ENCODE assay signal across 8 cellular contexts in the genomic region with DNA sequence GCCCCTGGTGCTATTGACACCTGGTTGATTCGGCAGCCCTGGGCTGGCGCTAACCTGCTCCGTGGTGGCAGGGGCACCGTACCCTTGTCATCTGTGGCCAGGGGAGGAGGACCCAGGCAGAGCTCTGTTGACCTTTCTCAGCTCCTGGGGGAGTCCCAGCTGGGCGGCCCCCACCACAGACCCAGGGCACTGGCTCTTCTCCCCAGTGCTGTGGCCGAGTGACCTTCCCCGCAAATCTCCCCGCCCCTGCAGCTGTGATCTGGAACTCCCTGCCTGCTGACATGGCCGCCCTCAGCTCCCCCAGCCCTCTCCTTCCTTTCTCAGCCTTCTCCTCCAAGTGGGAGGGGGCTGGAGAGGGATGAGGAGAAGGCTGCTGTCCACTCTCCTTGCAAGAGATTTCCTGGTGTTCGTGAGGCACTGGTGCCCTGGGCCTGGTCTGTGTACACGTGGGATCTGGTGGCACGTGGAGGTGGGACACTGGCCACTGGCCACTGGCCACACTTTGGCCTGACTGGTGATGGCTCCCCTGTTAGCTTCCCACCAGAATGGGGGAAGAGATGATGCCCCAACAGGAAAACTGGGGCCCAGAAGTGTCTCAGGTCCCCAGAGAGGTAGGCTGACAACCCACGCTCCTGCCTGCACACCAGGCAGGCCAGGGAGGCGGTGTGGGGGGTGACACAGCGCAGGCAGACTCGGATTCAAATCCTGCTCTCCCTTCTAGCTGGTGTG. TPM values are rescaled to one million over a fixed set of nuclear protein-coding genes. Genes with fewer than 3 reads are reported as not detected.
DNase-seq lines count a peak whose midpoint lies in the region; ATAC-seq and TF ChIP-seq lines count a peak whose summit lies in the region.

No MANE protein-coding gene starts in this region.

- peak overlapping the region; percentile 99 for H3K27ac ChIP-seq in MM.1S (ENCODE audit: low read length)

- peaks cover 0 to 20% (median 3%) of the 10 kb centered on the region in 3 donors for H3K36me3 Mint-ChIP-seq in naive thymus-derived CD8-positive, alpha-beta T cell
- no peaks in the 10 kb centered on the region for H3K36me3 Mint-ChIP-seq in Caco-2 (ENCODE audit: insufficient read depth, unreplicated experiment)

- ATAC-seq in naive thymus-derived CD8-positive, alpha-beta T cell, result no peak
- no peak for ATAC-seq in HG03460 (IDR thresholded peaks at IDR 0.05; ENCODE audit: unreplicated experiment)
- ATAC-seq in HG03457 (IDR thresholded peaks at IDR 0.05; ENCODE audit: unreplicated experiment), result no peak

- H3K9me3 Mint-ChIP-seq in naive thymus-derived CD8-positive, alpha-beta T cell, result no peaks in the 10 kb centered on the region
- no peaks in the 10 kb centered on the region for H3K9me3 Mint-ChIP-seq in Caco-2 (ENCODE audit: unreplicated experiment)

- H3K27me3 ChIP-seq in MM.1S (replicated peaks; ENCODE audit: insufficient read depth, low read length), result no peaks in the 10 kb centered on the region
- H3K27me3 ChIP-seq in Caco-2 (replicated peaks; ENCODE audit: control insufficient read depth, insufficient read depth, low read length), result no peaks in the 10 kb centered on the region

- BruUV-seq in Caco-2 (replicated peaks; lab: Mats Ljungman, UMichigan), result no TSS peak

- H3K79me2 ChIP-seq in MM.1S (ENCODE audit: low read length), result peaks cover 96% of the 10 kb centered on the region

- intact Hi-C loops in Caco-2 (cut with micrococcal nuclease; ENCODE audit: unreplicated experiment), result loop anchor here (5.0 kb wide), 1 partner anchor 197 kb away; no protein-coding TSS in a partner anchor

- H3K9me3 ChIP-seq in MM.1S (replicated peaks; ENCODE audit: insufficient read depth, low read length) (no peaks in the 10 kb centered on the region), Caco-2 (no peaks in the 10 kb centered on the region)

- no peak overlapping the region for H2AFZ ChIP-seq in MM.1S (ENCODE audit: low read length)

- H3K4me3 ChIP-seq in MM.1S (ENCODE audit: low read length) (no peak overlapping the region), choroid plexus epithelial cell (ENCODE audit: low read depth, low read length) (no peak overlapping the region), Caco-2 (ENCODE audit: low read depth, low read length) (no peak overlapping the region)

- no peaks in the 10 kb centered on the region for H4K20me1 ChIP-seq in MM.1S (ENCODE audit: insufficient read depth, low read length)

- no peaks in the 10 kb centered on the region for H3K27me3 Mint-ChIP-seq in naive thymus-derived CD8-positive, alpha-beta T cell
- peaks cover 4% of the 10 kb centered on the region for H3K27me3 Mint-ChIP-seq in Caco-2 (ENCODE audit: insufficient read depth, unreplicated experiment)

- POLR2A ChIA-PET in naive thymus-derived CD8-positive, alpha-beta T cell (lab: Charles Lee), result interaction anchor here (0.9 to 47.5 kb wide), 9 partner anchors 1 to 94 kb away, joined by 3 to 1514 read pairs (median 15); a partner anchor contains a TSS
- POLR2A ChIA-PET in Caco-2 (lab: Charles Lee), result interaction anchor here (1.9 kb wide), 1 partner anchor 82 kb away, joined by 7 read pairs; a partner anchor contains a TSS

- H3K4me2 ChIP-seq in MM.1S (ENCODE audit: low read depth, low read length), result peak overlapping the region; percentile 90; the same call in 1 of the 2 replicates

- no peak for TF ChIP-seq CTCF in MM.1S (IDR thresholded peaks at IDR 0.05; ENCODE audit: low read length)
- no peak for TF ChIP-seq CTCF in choroid plexus epithelial cell (conservative IDR thresholded peaks at IDR 0.05; ENCODE audit: low read depth, low read length)
- no peak for TF ChIP-seq CTCF in Caco-2 (IDR thresholded peaks at IDR 0.05; ENCODE audit: insufficient read depth in 1 of 2, low read depth in 1 of 2, low read length in 1 of 2, severe bottlenecking in 1 of 2, unreplicated experiment in 1 of 2)

- DNase-seq in CD1c-positive myeloid dendritic cell (ENCODE audit: extremely low spot score) (peak; percentile 51), MM.1S (no peak), choroid plexus epithelial cell (ENCODE audit: low read depth) (peak; percentile 39), Caco-2 (no peak), HuH-7 (ENCODE audit: low spot score) (no peak)
- DNase-seq in naive thymus-derived CD8-positive, alpha-beta T cell, result peak in 1 of 10 donors; percentile 53

- H3K4me1 Mint-ChIP-seq in naive thymus-derived CD8-positive, alpha-beta T cell, result peaks cover 60 to 97% (median 91%) of the 10 kb centered on the region in 4 donors
- H3K4me1 Mint-ChIP-seq in Caco-2 (ENCODE audit: low read depth, unreplicated experiment), result no peaks in the 10 kb centered on the region

- CTCF ChIA-PET in Caco-2 (lab: Charles Lee), result interaction anchor here (0.9 to 2.6 kb wide), 4 partner anchors 10 to 95 kb away, joined by 3 to 23 read pairs (median 12); a partner anchor contains a TSS

- peaks cover 48% of the 10 kb centered on the region for H3F3A ChIP-seq in MM.1S (ENCODE audit: insufficient read depth, low read length)

- H3K36me3 ChIP-seq in MM.1S (replicated peaks; ENCODE audit: insufficient read depth, low read length) (0 out of 2 replicates have a peak, but pooled peaks cover 3% of the 10 kb centered on the region), Caco-2 (ENCODE audit: control insufficient read depth, insufficient read depth, low read length) (no peaks in the 10 kb centered on the region)

- H3K4me3 Mint-ChIP-seq in naive thymus-derived CD8-positive, alpha-beta T cell, result peak overlapping the region; percentile 84 to 100 (median 98)
- H3K4me3 Mint-ChIP-seq in Caco-2 (ENCODE audit: unreplicated experiment), result no peak overlapping the region

- H3K9ac ChIP-seq in MM.1S (ENCODE audit: low read length), result peak overlapping the region; percentile 98

- H3K4me1 ChIP-seq in MM.1S (ENCODE audit: low read length), result peaks cover 48% of the 10 kb centered on the region
- peaks cover 18% of the 10 kb centered on the region for H3K4me1 ChIP-seq in Caco-2

- H3K27ac Mint-ChIP-seq in naive thymus-derived CD8-positive, alpha-beta T cell, result peak overlapping the region; percentile 98 to 100 (median 100)
- H3K27ac Mint-ChIP-seq in Caco-2 (ENCODE audit: unreplicated experiment), result no peak overlapping the region

- H3K9me2 ChIP-seq in MM.1S (replicated peaks; ENCODE audit: insufficient read depth, low read length), result no peaks in the 10 kb centered on the region

RNA-seq across cellular contexts. Expression of a gene that starts 8.2 kb away (rescaled TPM):
- total RNA-seq in naive thymus-derived CD8-positive, alpha-beta T cell, result 100 to 1,000 TPM; 383 to 394 TPM
- 10 to 100 TPM; 18.0 to 35.5 (median 21.5) TPM for polyA plus RNA-seq in naive thymus-derived CD8-positive, alpha-beta T cell
- total RNA-seq in Caco-2 (2022), result 2.8 and 3.0 TPM in 2 replicates

RNA-seq across cellular contexts. Expression of a gene that starts 32.0 kb away (rescaled TPM):
- total RNA-seq in naive thymus-derived CD8-positive, alpha-beta T cell, result under 1 TPM; 0.47 to 0.75 TPM
- under 1 TPM; 0.30 to 0.81 (median 0.44) TPM for polyA plus RNA-seq in naive thymus-derived CD8-positive, alpha-beta T cell
- not detected in 2 replicates for total RNA-seq in Caco-2 (2022)

Comparison
In these comparisons a context has a peak if more than half of its experiments do, and no peak if none do; other contexts are left out.
1. DNase-seq: peak in CD1c-positive myeloid dendritic cell (single experiment) and choroid plexus epithelial cell (single experiment); none in MM.1S (single experiment), Caco-2 (0 of 2) and HuH-7 (single experiment).
2. RNA of a gene that starts 8.2 kb away (total RNA-seq): 383 to 394 TPM in naive thymus-derived CD8-positive, alpha-beta T cell; 2.8 to 3.0 TPM in Caco-2; every median in the first group is over 10 times any median in the second.